ENCODE assay signal across 22 cellular contexts in genomic region chr6:165861226-165861625, GRCh38.
"Had no signal": no experiment of that assay in that cellular context is flagged by ENCODE, and none has a peak within 500 bp of the region (broad histone marks: within the 10 kb centered on the region; RNA-seq: fewer than 3 reads in every experiment).

No MANE protein-coding gene starts in this region.

- H3K27ac ChIP-seq: dorsolateral prefrontal cortex, esophagus squamous epithelium, psoas muscle, skin epidermis, spleen, suprapubic skin, transverse colon, upper lobe of right lung, uterus had no signal

- H3K9me3 ChIP-seq: esophagus squamous epithelium, mucosa of descending colon, psoas muscle, suprapubic skin, transverse colon, upper lobe of right lung, uterus had no signal

- H3K4me3 Mint-ChIP-seq: mesothelial cell of epicardium; naive B cell; nephron; stimulated activated naive B cell treated with anti-CD40 and anti-IgM and Interleukin-4, amounts not matched to agents 10 μg/mL and 1 μg/mL and 100 μg/mL, for 72 hours; stimulated activated naive CD8-positive, alpha-beta T cell treated with anti-CD3 and anti-CD28 coated beads, Interleukin-15, Interleukin-2, amounts not matched to agents 100 ng/mL and 50 ng/mL, for 24 hours had no signal

- H3K4me1 Mint-ChIP-seq: mesothelial cell of epicardium; naive B cell; nephron; stimulated activated naive B cell treated with anti-CD40 and anti-IgM and Interleukin-4, amounts not matched to agents 10 μg/mL and 1 μg/mL and 100 μg/mL, for 72 hours had no signal

- H3K27ac Mint-ChIP-seq: mesothelial cell of epicardium; naive B cell; stimulated activated naive B cell treated with anti-CD40 and anti-IgM and Interleukin-4, amounts not matched to agents 10 μg/mL and 1 μg/mL and 100 μg/mL, for 72 hours; stimulated activated naive CD8-positive, alpha-beta T cell treated with anti-CD3 and anti-CD28 coated beads, Interleukin-15, Interleukin-2, amounts not matched to agents 100 ng/mL and 50 ng/mL, for 24 hours had no signal

- H3K4me1 ChIP-seq: esophagus squamous epithelium, psoas muscle, spleen, suprapubic skin, transverse colon, upper lobe of right lung, uterus had no signal

- H3K4me3 ChIP-seq: dorsolateral prefrontal cortex, esophagus squamous epithelium, mucosa of descending colon, psoas muscle, skin epidermis, spleen, suprapubic skin, transverse colon, upper lobe of right lung, uterus had no signal

- H3K36me3 ChIP-seq: esophagus squamous epithelium, spleen, suprapubic skin, transverse colon, upper lobe of right lung, uterus had no signal

- DNase-seq: dorsolateral prefrontal cortex; effector CD4-positive, alpha-beta T cell; esophagus squamous epithelium; foreskin melanocyte; kidney; mesenchymal stem cell; mucosa of descending colon; naive B cell; nucleus accumbens; psoas muscle; right cardiac atrium; spleen; stimulated activated CD4-positive, alpha-beta T cell treated with anti-CD3 and anti-CD28 coated beads, Interleukin-4, amount 100 ng/mL, for 4 hours; stimulated activated naive B cell treated with anti-CD40 and anti-IgM and Interleukin-4, amounts not matched to agents 10 μg/mL and 1 μg/mL and 100 μg/mL, for 72 hours; transverse colon; upper lobe of right lung; uterus had no signal

- H3K27me3 ChIP-seq: uterus had no signal

- H3K36me3 Mint-ChIP-seq: mesothelial cell of epicardium; stimulated activated naive B cell treated with anti-CD40 and anti-IgM and Interleukin-4, amounts not matched to agents 10 μg/mL and 1 μg/mL and 100 μg/mL, for 72 hours had no signal

- ATAC-seq: mucosa of descending colon; psoas muscle; right cardiac atrium; stimulated activated naive B cell treated with anti-CD40 and anti-IgM and Interleukin-4, amounts not matched to agents 10 μg/mL and 1 μg/mL and 100 μg/mL, for 72 hours; upper lobe of right lung had no signal
